Comparison of ENCODE assay signal across 8 cellular contexts in the genomic region with DNA sequence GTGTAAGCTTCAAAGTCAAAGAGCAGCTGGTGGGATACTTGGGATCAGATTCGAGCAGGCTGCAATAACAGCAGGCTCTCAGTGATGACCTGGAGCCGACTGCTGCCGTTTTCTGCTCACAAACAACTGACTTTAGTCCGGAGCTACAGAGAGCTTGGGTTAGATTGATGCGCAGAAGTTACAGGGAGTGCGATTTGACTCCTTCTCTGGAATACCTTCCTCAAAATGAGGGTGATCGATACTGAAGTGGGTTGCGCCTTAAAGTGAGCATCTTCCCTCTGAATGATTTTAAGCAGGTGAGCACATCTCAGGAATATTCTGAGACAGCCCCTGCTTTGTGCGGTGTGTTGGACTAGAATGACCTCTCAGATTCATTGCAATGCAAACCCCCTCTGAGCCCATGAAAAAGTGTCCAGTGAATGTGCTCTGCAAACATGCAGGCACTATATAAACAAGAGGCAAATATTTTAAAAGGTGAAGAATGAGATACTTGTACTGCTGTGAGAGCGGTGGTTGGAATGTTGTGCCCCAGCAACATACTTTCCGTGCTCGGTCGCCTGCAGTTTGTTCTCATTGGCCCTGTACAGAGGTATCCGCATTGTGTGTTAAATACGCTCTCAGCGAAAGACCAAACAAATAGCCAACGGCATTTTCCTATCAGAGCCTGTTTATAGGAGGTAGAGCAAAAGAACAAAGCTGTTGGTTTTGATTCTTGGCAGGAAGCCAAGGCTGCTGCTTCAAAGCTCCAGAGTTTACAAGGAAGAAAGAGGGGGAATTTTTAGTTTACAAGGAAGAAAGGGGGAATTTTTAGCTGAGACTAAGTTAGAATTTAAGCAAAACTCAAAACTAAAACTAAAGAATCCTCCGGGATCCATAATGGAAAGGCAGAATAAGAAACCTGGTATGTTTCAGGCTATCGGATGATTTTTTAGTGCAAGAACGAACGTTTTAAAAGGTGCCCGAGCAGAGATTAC.
DNase-seq lines count a peak whose midpoint lies in the region; ATAC-seq and TF ChIP-seq lines count a peak whose summit lies in the region.

No MANE protein-coding gene starts in this region.

- H3K9me3 Mint-ChIP-seq in effector memory CD8-positive, alpha-beta T cell, result no peaks in the 10 kb centered on the region
- no peaks in the 10 kb centered on the region for H3K9me3 Mint-ChIP-seq in activated CD4-positive, alpha-beta T cell treated with anti-CD3 and anti-CD28 coated beads for 36 hours (ENCODE audit: low read depth)

- POLR2A ChIA-PET in activated CD4-positive, alpha-beta T cell treated with anti-CD3 and anti-CD28 coated beads for 36 hours (lab: Charles Lee), result no interaction called here

- no peaks in the 10 kb centered on the region for H3K36me3 ChIP-seq in mucosa of descending colon (ENCODE audit: low read depth)

- H3K4me3 ChIP-seq in mucosa of descending colon, result no peak overlapping the region

- DNase-seq in AG08395 (ENCODE audit: low spot score) (peak; percentile 55), NCI-H2107 treated with DMSO at 0.1 percent for 48 hours (lab: John Stamatoyannopoulos, UW; ENCODE audit: unreplicated experiment) (peak; percentile 73), mucosa of descending colon (peak in 2 of 3 donors; percentile 57 to 79)
- DNase-seq in effector memory CD8-positive, alpha-beta T cell, result no peak
- DNase-seq in activated CD4-positive, alpha-beta T cell treated with anti-CD3 and anti-CD28 coated beads for 36 hours, result no peak
- DNase-seq in stimulated activated CD4-positive, alpha-beta T cell treated with anti-CD3 and anti-CD28 coated beads, Interleukin-15, amount 100 ng/mL, for 24 hours, result no peak

- no peaks in the 10 kb centered on the region for H3K36me3 Mint-ChIP-seq in effector memory CD8-positive, alpha-beta T cell (ENCODE audit: insufficient read depth)
- H3K36me3 Mint-ChIP-seq in activated CD4-positive, alpha-beta T cell treated with anti-CD3 and anti-CD28 coated beads for 36 hours (ENCODE audit: low read depth), result peaks cover 8% of the 10 kb centered on the region

- H3K27ac Mint-ChIP-seq in effector memory CD8-positive, alpha-beta T cell, result peak overlapping the region; percentile 28 to 32
- H3K27ac Mint-ChIP-seq in activated CD4-positive, alpha-beta T cell treated with anti-CD3 and anti-CD28 coated beads for 36 hours, result no peak overlapping the region

- H3K4me1 Mint-ChIP-seq in effector memory CD8-positive, alpha-beta T cell (ENCODE audit: low read depth in 2 of 2), result peaks cover 0 to 17% of the 10 kb centered on the region in 2 donors
- no peaks in the 10 kb centered on the region for H3K4me1 Mint-ChIP-seq in activated CD4-positive, alpha-beta T cell treated with anti-CD3 and anti-CD28 coated beads for 36 hours

- H3K4me1 ChIP-seq in mucosa of descending colon (ENCODE audit: low read depth), result peaks cover 40% of the 10 kb centered on the region

- no peaks in the 10 kb centered on the region for H3K9me3 ChIP-seq in mucosa of descending colon

- no peaks in the 10 kb centered on the region for H3K27me3 Mint-ChIP-seq in effector memory CD8-positive, alpha-beta T cell
- no peaks in the 10 kb centered on the region for H3K27me3 Mint-ChIP-seq in activated CD4-positive, alpha-beta T cell treated with anti-CD3 and anti-CD28 coated beads for 36 hours

- TF ChIP-seq CTCF in mucosa of descending colon (IDR thresholded peaks at IDR 0.05), result no peak

- CTCF ChIA-PET in activated CD4-positive, alpha-beta T cell treated with anti-CD3 and anti-CD28 coated beads for 36 hours (lab: Charles Lee), result interaction anchor here (0.6 to 1.4 kb wide), 3 partner anchors 21 to 562 kb away, joined by 3 to 4 read pairs (median 4); no protein-coding TSS in a partner anchor

- intact Hi-C loops in mucosa of descending colon (cut with DNase I, micrococcal nuclease), result no loop called here
- intact Hi-C loops in activated CD4-positive, alpha-beta T cell treated with anti-CD3 and anti-CD28 coated beads for 36 hours (cut with DNase I, micrococcal nuclease), result no loop called here

- no peak overlapping the region for H3K4me3 Mint-ChIP-seq in effector memory CD8-positive, alpha-beta T cell
- H3K4me3 Mint-ChIP-seq in activated CD4-positive, alpha-beta T cell treated with anti-CD3 and anti-CD28 coated beads for 36 hours, result no peak overlapping the region

- ATAC-seq in effector memory CD8-positive, alpha-beta T cell (replicated peaks), result no peak
- ATAC-seq in mucosa of descending colon (peak; percentile 77), GM18909 (IDR thresholded peaks at IDR 0.05; ENCODE audit: poor library complexity, unreplicated experiment) (no peak), GM18520 (IDR thresholded peaks at IDR 0.05; ENCODE audit: unreplicated experiment) (no peak)
- ATAC-seq in activated CD4-positive, alpha-beta T cell treated with anti-CD3 and anti-CD28 coated beads for 36 hours, result no peak

Comparison
In these comparisons a context has a peak if more than half of its experiments do, and no peak if none do; other contexts are left out.
1. DNase-seq: peak in AG08395 (single experiment), NCI-H2107 treated with DMSO at 0.1 percent for 48 hours (single experiment) and mucosa of descending colon (2 of 3); none in effector memory CD8-positive, alpha-beta T cell (0 of 3), activated CD4-positive, alpha-beta T cell treated with anti-CD3 and anti-CD28 coated beads for 36 hours (single experiment) and stimulated activated CD4-positive, alpha-beta T cell treated with anti-CD3 and anti-CD28 coated beads, Interleukin-15, amount 100 ng/mL, for 24 hours (single experiment).